ENCODE assay signal across 20 cellular contexts in genomic region chr10:71743099-71743838, GRCh38. TPM values are rescaled to one million over a fixed set of nuclear protein-coding genes. Genes with fewer than 3 reads are reported as not detected.
DNase-seq lines count a peak whose midpoint lies in the region; ATAC-seq and TF ChIP-seq lines count a peak whose summit lies in the region.
"Had no signal": no experiment of that assay in that cellular context is flagged by ENCODE, and none has a peak within 500 bp of the region (broad histone marks: within the 10 kb centered on the region; RNA-seq: fewer than 3 reads in every experiment).

No MANE protein-coding gene starts in this region.

- H3K27ac ChIP-seq in HEK293 (ENCODE audit: extremely low read depth, low read depth, low read length) (no peak overlapping the region), esophagus squamous epithelium (peak overlapping the region in 2 of 4 donors; percentile 19 to 39), testis (no peak overlapping the region)
- H3K27ac ChIP-seq: C4-2B, thyroid gland had no signal

- no peaks in the 10 kb centered on the region for H3K27me3 Mint-ChIP-seq in activated CD8-positive, alpha-beta T cell treated with anti-CD3 and anti-CD28 coated beads for 36 hours
- no peaks in the 10 kb centered on the region for H3K27me3 Mint-ChIP-seq in memory B cell
- no peaks in the 10 kb centered on the region for H3K27me3 Mint-ChIP-seq in mesothelial cell of epicardium (ENCODE audit: low read depth)

- DNase-seq in SIG-M5 treated with dmso at 0.1 percent for 504 hours (lab: John Stamatoyannopoulos, UW; ENCODE audit: unreplicated experiment) (peak; percentile 73), SIG-M5 (lab: John Stamatoyannopoulos, UW) (no peak), memory B cell (ENCODE audit: low spot score in 2 of 2) (no peak), esophagus squamous epithelium (lab: John Stamatoyannopoulos, UW) (no peak), mesothelial cell of epicardium (ENCODE audit: low spot score in 2 of 2, unreplicated experiment in 2 of 2) (no peak), testis (no peak)
- DNase-seq in activated CD8-positive, alpha-beta T cell treated with anti-CD3 and anti-CD28 coated beads for 36 hours, result no peak
- DNase-seq: 8988T; activated CD4-positive, CD25-positive, alpha-beta regulatory T cell treated with anti-CD3 and anti-CD28 coated beads, Interleukin-2, amount 50 U/mL, for 72 hours; dermis blood vessel endothelial cell; head of caudate nucleus; midbrain; NCI-H748 treated with DMSO at 0.1 percent for 48 hours; stimulated activated CD4-positive, alpha-beta T cell treated with anti-CD3 and anti-CD28 coated beads, Interleukin-2, amount 100 ng/mL, for 48 hours; thyroid gland had no signal

- H3K27ac Mint-ChIP-seq in activated CD8-positive, alpha-beta T cell treated with anti-CD3 and anti-CD28 coated beads for 36 hours, result peak overlapping the region; percentile 85
- H3K27ac Mint-ChIP-seq in memory B cell, result peak overlapping the region; percentile 58
- no peak overlapping the region for H3K27ac Mint-ChIP-seq in mesothelial cell of epicardium

- POLR2A ChIA-PET in HEK293 (lab: Yijun Ruan, JAX), result no interaction called here
- POLR2A ChIA-PET in activated CD8-positive, alpha-beta T cell treated with anti-CD3 and anti-CD28 coated beads for 36 hours (lab: Charles Lee), result interaction anchor here (0.5 to 7.9 kb wide), 6 partner anchors 10 to 596 kb away, joined by 3 to 59 read pairs (median 6); partner anchors contain the start of gene VSIR

- H3K4me3 ChIP-seq in HEK293 (ENCODE audit: low read depth, low read length) (no peak overlapping the region), esophagus squamous epithelium (no peak overlapping the region), testis (no peak overlapping the region)
- H3K4me3 ChIP-seq: thyroid gland had no signal

- H3K36me3 Mint-ChIP-seq in activated CD8-positive, alpha-beta T cell treated with anti-CD3 and anti-CD28 coated beads for 36 hours (ENCODE audit: low read depth), result peaks cover 25% of the 10 kb centered on the region
- no peaks in the 10 kb centered on the region for H3K36me3 Mint-ChIP-seq in memory B cell
- H3K36me3 Mint-ChIP-seq in mesothelial cell of epicardium, result no peaks in the 10 kb centered on the region

- TF ChIP-seq CTCF in HEK293 (tag by site-specific recombination; IDR thresholded peaks at IDR 0.05) (no peak), esophagus squamous epithelium (IDR thresholded peaks at IDR 0.05) (no peak), mesothelial cell of epicardium (IDR thresholded peaks at IDR 0.05; ENCODE audit: unreplicated experiment) (no peak), testis (IDR thresholded peaks at IDR 0.05) (no peak)
- no peak for TF ChIP-seq CTCF in activated CD8-positive, alpha-beta T cell treated with anti-CD3 and anti-CD28 coated beads for 36 hours (IDR thresholded peaks at IDR 0.05)

- ATAC-seq in activated CD8-positive, alpha-beta T cell treated with anti-CD3 and anti-CD28 coated beads for 36 hours, result no peak
- ATAC-seq in memory B cell (ENCODE audit: low read depth), result no peak
- ATAC-seq: sciatic nerve had no signal

- TF ChIP-seq POLR2A in esophagus squamous epithelium (IDR thresholded peaks at IDR 0.05), result no peak
- TF ChIP-seq POLR2A in testis (IDR thresholded peaks at IDR 0.05), result no peak

- H3K27me3 ChIP-seq in esophagus squamous epithelium (no peaks in the 10 kb centered on the region), testis (no peaks in the 10 kb centered on the region)
- H3K27me3 ChIP-seq: thyroid gland had no signal

- peaks cover 100% of the 10 kb centered on the region for H3K4me1 Mint-ChIP-seq in activated CD8-positive, alpha-beta T cell treated with anti-CD3 and anti-CD28 coated beads for 36 hours (ENCODE audit: low read depth)
- H3K4me1 Mint-ChIP-seq in memory B cell (peaks cover 59% of the 10 kb centered on the region), mesothelial cell of epicardium (peaks cover 25% of the 10 kb centered on the region)

- H3K36me3 ChIP-seq in HEK293 (ENCODE audit: control insufficient read depth in 2 of 2, insufficient read depth in 1 of 2, low read length in 2 of 2), result no peaks in the 10 kb centered on the region
- no peaks in the 10 kb centered on the region for H3K36me3 ChIP-seq in esophagus squamous epithelium
- H3K36me3 ChIP-seq in testis (ENCODE audit: low read depth, missing control alignments), result no peaks in the 10 kb centered on the region
- H3K36me3 ChIP-seq: thyroid gland had no signal

- CTCF ChIA-PET in HEK293 (lab: Yijun Ruan, JAX), result no interaction called here
- CTCF ChIA-PET in activated CD8-positive, alpha-beta T cell treated with anti-CD3 and anti-CD28 coated beads for 36 hours (lab: Charles Lee), result interaction anchor here (0.6 to 4.5 kb wide), 10 partner anchors 10 to 916 kb away, joined by 3 to 31 read pairs (median 6); partner anchors contain the start of gene VSIR

- peaks cover 12% of the 10 kb centered on the region for H3K9me3 Mint-ChIP-seq in activated CD8-positive, alpha-beta T cell treated with anti-CD3 and anti-CD28 coated beads for 36 hours
- peaks cover 2% of the 10 kb centered on the region for H3K9me3 Mint-ChIP-seq in memory B cell
- H3K9me3 Mint-ChIP-seq in mesothelial cell of epicardium, result peaks cover 6% of the 10 kb centered on the region

- H3K9me3 ChIP-seq in HEK293 (ENCODE audit: control insufficient read depth, insufficient read depth, low read depth, low read length) (no peaks in the 10 kb centered on the region), esophagus squamous epithelium (no peaks in the 10 kb centered on the region), testis (no peaks in the 10 kb centered on the region)
- H3K9me3 ChIP-seq: thyroid gland had no signal

- H3K4me1 ChIP-seq in HEK293 (ENCODE audit: control insufficient read depth, insufficient read depth, low read length), result no peaks in the 10 kb centered on the region
- peaks cover 45 to 100% (median 65%) of the 10 kb centered on the region in 3 donors for H3K4me1 ChIP-seq in esophagus squamous epithelium
- peaks cover 19% of the 10 kb centered on the region for H3K4me1 ChIP-seq in testis

- WGBS in esophagus squamous epithelium, 2 donors, result 61 to 84% methylated on average over 4 of the region's 4 CpGs
- WGBS in testis, 2 donors, result 87 to 100% methylated on average over 4 of the region's 4 CpGs

- no peak overlapping the region for H3K4me3 Mint-ChIP-seq in activated CD8-positive, alpha-beta T cell treated with anti-CD3 and anti-CD28 coated beads for 36 hours
- H3K4me3 Mint-ChIP-seq in memory B cell (no peak overlapping the region), mesothelial cell of epicardium (no peak overlapping the region)

- intact Hi-C loops in activated CD8-positive, alpha-beta T cell treated with anti-CD3 and anti-CD28 coated beads for 36 hours (cut with micrococcal nuclease), result no loop called here
- intact Hi-C loops in esophagus squamous epithelium (cut with DNase I), result no loop called here
- intact Hi-C loops in testis (cut with DNase I; ENCODE audit: low total_unique reads), result no loop called here

TF ChIP-seq in HEK293, 187 proteins besides CTCF, POLR2A, EP300 and RAD21:
- peak; percentile 59 for TF ChIP-seq KLF1 (tag by site-specific recombination; IDR thresholded peaks at IDR 0.05)
- TF ChIP-seq ZBTB17 (tag by site-specific recombination; IDR thresholded peaks at IDR 0.05), result no peak
TF ChIP-seq in HEK293: peak in this region for 1.

RNA-seq across cellular contexts. Expression of gene C10orf105, which starts 23.7 kb away (rescaled TPM):
- total RNA-seq in activated CD8-positive, alpha-beta T cell treated with anti-CD3 and anti-CD28 coated beads for 36 hours, result under 1 TPM; 0.16 to 0.27 TPM
- total RNA-seq in esophagus squamous epithelium (under 1 TPM in 2 of 4 donors, not detected in 2; under 0.01 to 0.15 TPM), mesothelial cell of epicardium (0.11 to 0.25 TPM (median 0.18 TPM) in 3 replicates), testis (under 1 TPM; 0.47 to 0.87 TPM)
- polyA plus RNA-seq in testis (ENCODE audit: insufficient read depth, low read depth, low replicate concordance), result 1.7 TPM
- total RNA-seq: Daoy, kidney epithelial cell, thyroid gland had no signal

RNA-seq across cellular contexts. Expression of gene VSIR, which starts 30.1 kb away (rescaled TPM):
- 10 to 100 TPM; 59.6 to 61.0 TPM for total RNA-seq in activated CD8-positive, alpha-beta T cell treated with anti-CD3 and anti-CD28 coated beads for 36 hours
- 10 to 100 TPM; 34.1 to 51.7 (median 44.8) TPM for total RNA-seq in esophagus squamous epithelium
- total RNA-seq in mesothelial cell of epicardium, result 8.0 to 9.1 TPM (median 8.7 TPM) in 3 replicates
- total RNA-seq in testis, result 10 to 100 TPM; 26.1 to 54.6 TPM
- 54.4 TPM for polyA plus RNA-seq in testis (ENCODE audit: insufficient read depth, low read depth, low replicate concordance)
